Comparison of ENCODE assay signal across 17 cellular contexts in the genomic region with DNA sequence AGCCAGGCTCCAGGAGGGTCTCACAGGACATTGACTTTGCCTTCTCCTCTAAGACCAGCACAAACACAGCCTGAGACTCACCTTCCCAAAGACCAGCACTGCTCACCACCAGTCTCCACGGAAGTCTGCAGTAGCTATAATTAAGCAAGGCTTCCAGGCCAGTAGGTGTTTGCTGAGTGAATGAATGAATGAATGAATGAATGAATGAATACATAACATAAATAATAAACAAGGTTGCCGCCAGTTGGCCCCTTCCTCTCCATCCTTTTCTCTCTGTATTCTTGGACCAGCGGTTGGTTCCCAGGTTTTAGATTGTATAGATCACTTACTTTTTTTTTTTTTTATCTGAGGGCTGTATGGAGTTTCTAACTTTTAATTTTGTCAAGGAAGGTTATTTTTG.
"Had no signal": no experiment of that assay in that cellular context is flagged by ENCODE, and none has a peak within 500 bp of the region (broad histone marks: within the 10 kb centered on the region; RNA-seq: fewer than 3 reads in every experiment).

No MANE protein-coding gene starts in this region.

- H3K36me3 Mint-ChIP-seq: mesothelial cell of epicardium had no signal

- H3K9me3 ChIP-seq: colonic mucosa, esophagus squamous epithelium, gastroesophageal sphincter, psoas muscle, tibial artery, upper lobe of left lung, uterus had no signal

- H3K9me3 Mint-ChIP-seq: mesothelial cell of epicardium, nephron had no signal

- DNase-seq: colonic mucosa; dermis blood vessel endothelial cell; esophagus squamous epithelium; foreskin fibroblast; glutamatergic neuron; mammary epithelial cell; psoas muscle; retina; small intestine; stimulated activated CD4-positive, alpha-beta T cell treated with anti-CD3 and anti-CD28 coated beads, Interleukin-12 subunit alpha, Interleukin-12 subunit beta, amount 100 ng/mL, for 4 hours; stimulated activated naive CD4-positive, alpha-beta T cell treated with Interleukin-2 at 50 U/mL for 16 hours; tibial artery; upper lobe of left lung; uterus had no signal

- ATAC-seq: gastroesophageal sphincter, psoas muscle had no signal

- H3K27ac Mint-ChIP-seq: mesothelial cell of epicardium had no signal

- H3K4me3 Mint-ChIP-seq: mesothelial cell of epicardium, nephron had no signal
